1 cellular context compared by ENCODE assay signal in the genomic region with DNA sequence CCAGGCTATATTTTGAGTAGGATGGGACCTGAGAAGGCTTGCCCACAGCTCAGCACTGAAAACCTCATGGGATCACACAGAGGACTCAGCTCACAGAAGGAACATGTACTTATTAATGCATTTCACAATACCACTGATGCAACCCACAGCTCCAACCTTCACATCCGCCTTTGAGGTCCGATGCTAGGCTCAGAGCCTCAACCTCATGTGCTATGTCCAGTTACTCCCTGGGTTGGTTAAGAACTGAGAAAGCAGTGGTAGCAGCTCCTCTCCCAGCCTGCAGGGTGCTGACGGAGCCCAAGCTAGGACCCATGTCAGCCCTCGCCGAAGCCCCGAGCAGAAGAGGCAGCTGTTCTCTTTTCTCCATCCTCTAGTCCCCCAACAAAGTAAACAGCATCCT.
TF ChIP-seq lines count a peak whose summit lies in the region.

No MANE protein-coding gene starts in this region.

TF ChIP-seq in GM23338, 12 proteins besides CTCF, POLR2A, EP300 and RAD21 (continued from another document):
- TF ChIP-seq, protein P1, sequence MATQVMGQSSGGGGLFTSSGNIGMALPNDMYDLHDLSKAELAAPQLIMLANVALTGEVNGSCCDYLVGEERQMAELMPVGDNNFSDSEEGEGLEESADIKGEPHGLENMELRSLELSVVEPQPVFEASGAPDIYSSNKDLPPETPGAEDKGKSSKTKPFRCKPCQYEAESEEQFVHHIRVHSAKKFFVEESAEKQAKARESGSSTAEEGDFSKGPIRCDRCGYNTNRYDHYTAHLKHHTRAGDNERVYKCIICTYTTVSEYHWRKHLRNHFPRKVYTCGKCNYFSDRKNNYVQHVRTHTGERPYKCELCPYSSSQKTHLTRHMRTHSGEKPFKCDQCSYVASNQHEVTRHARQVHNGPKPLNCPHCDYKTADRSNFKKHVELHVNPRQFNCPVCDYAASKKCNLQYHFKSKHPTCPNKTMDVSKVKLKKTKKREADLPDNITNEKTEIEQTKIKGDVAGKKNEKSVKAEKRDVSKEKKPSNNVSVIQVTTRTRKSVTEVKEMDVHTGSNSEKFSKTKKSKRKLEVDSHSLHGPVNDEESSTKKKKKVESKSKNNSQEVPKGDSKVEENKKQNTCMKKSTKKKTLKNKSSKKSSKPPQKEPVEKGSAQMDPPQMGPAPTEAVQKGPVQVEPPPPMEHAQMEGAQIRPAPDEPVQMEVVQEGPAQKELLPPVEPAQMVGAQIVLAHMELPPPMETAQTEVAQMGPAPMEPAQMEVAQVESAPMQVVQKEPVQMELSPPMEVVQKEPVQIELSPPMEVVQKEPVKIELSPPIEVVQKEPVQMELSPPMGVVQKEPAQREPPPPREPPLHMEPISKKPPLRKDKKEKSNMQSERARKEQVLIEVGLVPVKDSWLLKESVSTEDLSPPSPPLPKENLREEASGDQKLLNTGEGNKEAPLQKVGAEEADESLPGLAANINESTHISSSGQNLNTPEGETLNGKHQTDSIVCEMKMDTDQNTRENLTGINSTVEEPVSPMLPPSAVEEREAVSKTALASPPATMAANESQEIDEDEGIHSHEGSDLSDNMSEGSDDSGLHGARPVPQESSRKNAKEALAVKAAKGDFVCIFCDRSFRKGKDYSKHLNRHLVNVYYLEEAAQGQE (IDR thresholded peaks at IDR 0.05; ENCODE audit: unreplicated experiment), result no peak
- TF ChIP-seq JUNB (IDR thresholded peaks at IDR 0.05; ENCODE audit: unreplicated experiment) (no peak), EZH2 (IDR thresholded peaks at IDR 0.05; ENCODE audit: low read depth, unreplicated experiment) (no peak), ZNF331 (CRISPR knock-in tag; IDR thresholded peaks at IDR 0.05; ENCODE audit: low read depth) (no peak), POLR2AphosphoS5 (IDR thresholded peaks at IDR 0.05; ENCODE audit: low read depth) (no peak), ZNF114 (CRISPR knock-in tag; IDR thresholded peaks at IDR 0.05) (no peak), ETS1 (IDR thresholded peaks at IDR 0.05) (no peak)
